5 cellular contexts compared by ENCODE assay signal in the genomic region with DNA sequence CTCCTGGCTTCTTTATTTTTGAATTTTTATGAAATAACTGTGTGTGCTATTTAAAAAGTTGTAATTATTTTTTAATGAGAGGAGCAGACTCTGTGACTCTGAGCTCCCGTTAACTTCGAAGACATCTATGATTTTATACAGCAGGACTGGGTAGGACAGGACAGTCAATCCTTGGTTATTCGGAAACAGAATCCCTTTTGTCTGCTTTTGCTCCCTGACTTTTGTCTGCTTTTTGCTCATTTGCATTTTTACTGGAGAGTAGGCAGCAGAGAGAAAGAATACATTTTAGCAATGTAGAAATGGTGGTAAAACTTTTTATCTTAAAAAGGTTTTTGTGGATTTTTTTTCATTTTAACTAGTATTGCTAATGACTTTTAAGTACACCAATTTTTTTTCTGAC.
"Had no signal": no experiment of that assay in that cellular context is flagged by ENCODE, and none has a peak within 500 bp of the region (broad histone marks: within the 10 kb centered on the region; RNA-seq: fewer than 3 reads in every experiment).

No MANE protein-coding gene starts in this region.

- H2AFZ ChIP-seq: GM23338 had no signal

- ATAC-seq: GM23338 had no signal

- H3K27ac ChIP-seq: HL-60 had no signal

- H3K4me2 ChIP-seq: GM23338 had no signal

- DNase-seq: H9, HCEC 1CT, KBM-7 had no signal

- H3K4me3 ChIP-seq: GM23338 had no signal
